Comparison of ENCODE assay signal across 29 cellular contexts in the genomic region with DNA sequence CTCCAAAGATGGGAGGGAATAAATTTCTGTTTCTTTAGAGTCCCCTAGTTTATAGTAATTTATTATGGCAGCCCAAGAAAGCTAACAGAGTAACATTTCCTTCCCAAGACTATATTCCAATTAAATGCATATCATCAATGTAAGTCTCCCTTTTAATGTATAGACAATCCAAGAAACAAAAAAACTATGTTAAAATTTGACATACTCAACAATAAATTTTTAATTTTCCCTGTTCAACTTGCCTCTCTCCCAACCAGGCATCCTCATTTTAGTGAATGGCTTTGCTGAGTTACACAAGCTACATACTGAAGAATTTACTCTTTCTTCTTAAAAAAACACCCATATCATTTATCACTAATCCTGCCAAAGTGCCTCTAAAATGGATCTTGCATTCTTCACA.
DNase-seq lines count a peak whose midpoint lies in the region; ATAC-seq, FAIRE-seq and TF ChIP-seq lines count a peak whose summit lies in the region.
"Had no signal": no experiment of that assay in that cellular context is flagged by ENCODE, and none has a peak within 500 bp of the region (broad histone marks: within the 10 kb centered on the region; RNA-seq: fewer than 3 reads in every experiment).

No MANE protein-coding gene starts in this region.

- no peak overlapping the region for H3K27ac ChIP-seq in HepG2 (ENCODE audit: extremely low read length, insufficient read depth, low read length)
- no peak overlapping the region for H3K27ac ChIP-seq in right lobe of liver
- no peak overlapping the region for H3K27ac ChIP-seq in SU-DHL-6 (ENCODE audit: low read depth, low read length)
- no peak overlapping the region for H3K27ac ChIP-seq in osteoblast (ENCODE audit: low read depth, low read length)
- H3K27ac ChIP-seq in trophoblast cell (ENCODE audit: low read depth, low read length): no peak overlapping the region
- H3K27ac ChIP-seq: 22Rv1, BLaER1 had no signal

- in situ Hi-C loops in HepG2 (cut with HindIII; ENCODE audit: extremely low pct_ligation_motif_present, low pct_unique_long_range_greater_than_20kb): no loop called here

- no peaks in the 10 kb centered on the region for H3F3A ChIP-seq in SU-DHL-6 (ENCODE audit: insufficient read depth)

- no peaks in the 10 kb centered on the region for H3K9me2 ChIP-seq in SU-DHL-6 (replicated peaks; ENCODE audit: insufficient read depth, low read length)

- no peak overlapping the region for H3K9ac ChIP-seq in HepG2 (ENCODE audit: insufficient read depth, low read depth, low read length)
- H3K9ac ChIP-seq in SU-DHL-6 (ENCODE audit: low read length): no peak overlapping the region
- no peak overlapping the region for H3K9ac ChIP-seq in trophoblast cell (ENCODE audit: low read length)
- H3K9ac ChIP-seq: BLaER1 had no signal

- H3K4me3 ChIP-seq in HepG2 (replicated peaks in 1 of 3; ENCODE audit: insufficient read depth in 1 of 3, low read depth in 2 of 3, low read length in 3 of 3) (no peak overlapping the region), right lobe of liver (no peak overlapping the region), SU-DHL-6 (ENCODE audit: insufficient read depth, low read length, poor library complexity, severe bottlenecking) (no peak overlapping the region), osteoblast (ENCODE audit: insufficient read depth, low read length) (no peak overlapping the region), trophoblast cell (ENCODE audit: low read depth, low read length) (no peak overlapping the region)
- H3K4me3 ChIP-seq: BLaER1, GM12878 had no signal

- H3K79me1 ChIP-seq in trophoblast cell (ENCODE audit: low read length): no peaks in the 10 kb centered on the region

- peaks cover 4% of the 10 kb centered on the region for H3K4me1 Mint-ChIP-seq in chondrocyte (ENCODE audit: low read depth)
- H3K4me1 Mint-ChIP-seq: CD14-positive monocyte; CD4-positive, alpha-beta memory T cell; CD4-positive, CD25-positive, alpha-beta regulatory T cell; CD8-positive, alpha-beta memory T cell had no signal

- CTCF ChIA-PET in HepG2 (lab: Yijun Ruan, JAX; ENCODE audit: low intra/inter-chr PET ratio, low total read pairs): no interaction called here

- H3K9me3 ChIP-seq in HepG2 (ENCODE audit: low read length): no peaks in the 10 kb centered on the region; the same call in 1 of the 2 replicates
- H3K9me3 ChIP-seq in right lobe of liver: no peaks in the 10 kb centered on the region
- H3K9me3 ChIP-seq in SU-DHL-6 (ENCODE audit: insufficient read depth, low read length): peaks cover 6% of the 10 kb centered on the region; the same call in 1 of the 2 replicates
- H3K9me3 ChIP-seq in osteoblast (ENCODE audit: low read depth, low read length): no peaks in the 10 kb centered on the region
- H3K9me3 ChIP-seq in trophoblast cell (ENCODE audit: insufficient read depth, low read depth, low read length): no peaks in the 10 kb centered on the region
- H3K9me3 ChIP-seq: BE2C, BLaER1 had no signal

- no TSS peak for BruUV-seq in HepG2 (replicated peaks; lab: Mats Ljungman, UMichigan)

- TF ChIP-seq CTCF in HepG2 (CRISPR knock-in tag; IDR thresholded peaks at IDR 0.05): no peak
- TF ChIP-seq CTCF in right lobe of liver (IDR thresholded peaks at IDR 0.05): no peak
- TF ChIP-seq CTCF in SU-DHL-6 (IDR thresholded peaks at IDR 0.05; ENCODE audit: insufficient read depth, low read length, poor library complexity, severe bottlenecking): no peak
- TF ChIP-seq CTCF in osteoblast (IDR thresholded peaks at IDR 0.05; ENCODE audit: extremely low read depth, low read depth, low read length): no peak
- TF ChIP-seq CTCF in chondrocyte (IDR thresholded peaks at IDR 0.05): no peak

- no peak for TF ChIP-seq RAD21 in HepG2 (CRISPR knock-in tag; IDR thresholded peaks at IDR 0.05)

- intact Hi-C loops in HepG2 (cut with micrococcal nuclease; ENCODE audit: unreplicated experiment) (no loop called here), right lobe of liver (cut with DNase I) (no loop called here)

- TF ChIP-seq EP300 in HepG2 (IDR thresholded peaks at IDR 0.05; ENCODE audit: low read depth in 2 of 2, low read length in 2 of 2) (no peak), HepG2 (CRISPR knock-in tag; IDR thresholded peaks at IDR 0.05; ENCODE audit: borderline replicate concordance) (no peak)

- no peak overlapping the region for H3K18ac ChIP-seq in trophoblast cell (ENCODE audit: low read length)

- no peak overlapping the region for H3K4me2 ChIP-seq in HepG2 (ENCODE audit: low read depth, low read length)
- H3K4me2 ChIP-seq in SU-DHL-6 (ENCODE audit: low read depth, low read length, poor library complexity, severe bottlenecking): no peak overlapping the region
- H3K4me2 ChIP-seq in osteoblast (ENCODE audit: insufficient read depth, low read length): no peak overlapping the region
- H3K4me2 ChIP-seq in trophoblast cell (ENCODE audit: low read length): no peak overlapping the region
- H3K4me2 ChIP-seq: BLaER1 had no signal

- H3K36me3 Mint-ChIP-seq in chondrocyte (ENCODE audit: low read depth): no peaks in the 10 kb centered on the region
- H3K36me3 Mint-ChIP-seq: CD14-positive monocyte; CD4-positive, alpha-beta memory T cell; CD4-positive, CD25-positive, alpha-beta regulatory T cell; CD8-positive, alpha-beta memory T cell had no signal

- no peak overlapping the region for H4K8ac ChIP-seq in trophoblast cell (ENCODE audit: low read depth, low read length)

- DNase-seq in HepG2 (ENCODE audit: low spot score) (no peak), right lobe of liver (no peak), fibroblast of gingiva (ENCODE audit: low read depth) (peak; percentile 1), osteoblast (ENCODE audit: insufficient read length, low spot score, missing footprints) (peak; percentile 2), trophoblast cell (no peak), chondrocyte (ENCODE audit: low spot score) (no peak)
- DNase-seq: ACHN; BE2C; C1 segment of cervical spinal cord; CD4-positive, alpha-beta memory T cell; CD4-positive, CD25-positive, alpha-beta regulatory T cell; CD8-positive, alpha-beta memory T cell; COR-L47; DMS 273 treated with DMSO at 0.1 percent for 48 hours; DMS153; DMS53; DMS79; DND-41; EL; GDM1 had no signal

- H3K9me3 Mint-ChIP-seq in chondrocyte (ENCODE audit: low read depth): no peaks in the 10 kb centered on the region

- H3K36me3 ChIP-seq in HepG2 (replicated peaks in 1 of 2; ENCODE audit: control insufficient read depth in 1 of 2, insufficient read depth in 2 of 2, low read length in 2 of 2): no peaks in the 10 kb centered on the region
- no peaks in the 10 kb centered on the region for H3K36me3 ChIP-seq in right lobe of liver
- no peaks in the 10 kb centered on the region; the same call in 1 of the 2 replicates for H3K36me3 ChIP-seq in SU-DHL-6 (ENCODE audit: low read length)
- no peaks in the 10 kb centered on the region for H3K36me3 ChIP-seq in osteoblast (ENCODE audit: insufficient read depth, low read length)
- no peaks in the 10 kb centered on the region for H3K36me3 ChIP-seq in trophoblast cell (ENCODE audit: control insufficient read depth in 1 of 2, insufficient read depth in 2 of 2, low read length in 2 of 2)
- H3K36me3 ChIP-seq: BE2C, BLaER1 had no signal

- no peak overlapping the region for H3K4ac ChIP-seq in trophoblast cell (ENCODE audit: low read depth, low read length)

- no peak overlapping the region for H4K91ac ChIP-seq in trophoblast cell (ENCODE audit: low read depth, low read length)

- no peak for ATAC-seq in HepG2
- ATAC-seq in right lobe of liver: no peak
- ATAC-seq in HG03354 (IDR thresholded peaks at IDR 0.05; ENCODE audit: poor library complexity, severe bottlenecking, unreplicated experiment): no peak

- no peak overlapping the region for H4K12ac ChIP-seq in trophoblast cell (ENCODE audit: low read depth, low read length)

- POLR2A ChIA-PET in HepG2 (lab: Yijun Ruan, JAX): no interaction called here

- no peak overlapping the region for H3K4me3 Mint-ChIP-seq in chondrocyte (ENCODE audit: unreplicated experiment)
- H3K4me3 Mint-ChIP-seq: CD14-positive monocyte; CD4-positive, alpha-beta memory T cell; CD4-positive, CD25-positive, alpha-beta regulatory T cell; CD8-positive, alpha-beta memory T cell had no signal

- no peak for FAIRE-seq in HepG2 (lab: Jason Lieb, UNC)
- FAIRE-seq: GM12878, GM12892, GM18507, GM19239 had no signal

- H3K14ac ChIP-seq in trophoblast cell (ENCODE audit: low read length): no peak overlapping the region

- no peaks in the 10 kb centered on the region for H3K27me3 Mint-ChIP-seq in chondrocyte (ENCODE audit: low read depth)
- H3K27me3 Mint-ChIP-seq: CD4-positive, alpha-beta memory T cell; CD4-positive, CD25-positive, alpha-beta regulatory T cell; CD8-positive, alpha-beta memory T cell had no signal

- no peak overlapping the region for H2AFZ ChIP-seq in HepG2 (ENCODE audit: low read length)
- peak overlapping the region; percentile 11 for H2AFZ ChIP-seq in SU-DHL-6 (ENCODE audit: low read depth, low read length, severe bottlenecking)
- no peak overlapping the region for H2AFZ ChIP-seq in osteoblast (ENCODE audit: low read length)
- H2AFZ ChIP-seq in trophoblast cell (ENCODE audit: insufficient read depth, low read length, poor library complexity): no peak overlapping the region

- H3K23ac ChIP-seq in trophoblast cell (ENCODE audit: low read length): no peak overlapping the region

- no peak overlapping the region for H2AK5ac ChIP-seq in trophoblast cell (ENCODE audit: low read length)

- H3K4me1 ChIP-seq in HepG2 (ENCODE audit: insufficient read depth, low read length) (no peaks in the 10 kb centered on the region), right lobe of liver (no peaks in the 10 kb centered on the region), osteoblast (ENCODE audit: insufficient read depth, low read length) (no peaks in the 10 kb centered on the region), trophoblast cell (ENCODE audit: control insufficient read depth in 1 of 2, insufficient read depth in 2 of 2, low read length in 2 of 2) (no peaks in the 10 kb centered on the region)
- H3K4me1 ChIP-seq: BE2C, BLaER1 had no signal

- H3K79me2 ChIP-seq in HepG2 (ENCODE audit: insufficient read depth, low read length) (no peaks in the 10 kb centered on the region), SU-DHL-6 (ENCODE audit: insufficient read depth, low read length) (no peaks in the 10 kb centered on the region), osteoblast (ENCODE audit: insufficient read depth, low read length) (no peaks in the 10 kb centered on the region), trophoblast cell (ENCODE audit: control insufficient read depth, insufficient read depth, low read length, poor library complexity) (no peaks in the 10 kb centered on the region)

- H2BK5ac ChIP-seq in trophoblast cell (ENCODE audit: low read depth, low read length, poor library complexity): no peak overlapping the region

- TF ChIP-seq POLR2A in HepG2 (IDR thresholded peaks at IDR 0.05; ENCODE audit: insufficient read depth in 1 of 2, low read depth in 2 of 2, low read length in 2 of 2) (no peak), right lobe of liver (IDR thresholded peaks at IDR 0.05) (no peak)

- H3K27me3 ChIP-seq in HepG2 (ENCODE audit: control insufficient read depth in 1 of 2, insufficient read depth in 2 of 2, low read length in 2 of 2) (no peaks in the 10 kb centered on the region), right lobe of liver (no peaks in the 10 kb centered on the region), SU-DHL-6 (ENCODE audit: low read length) (no peaks in the 10 kb centered on the region), osteoblast (ENCODE audit: insufficient read depth, low read length) (no peaks in the 10 kb centered on the region), trophoblast cell (ENCODE audit: insufficient read depth, low read length) (no peaks in the 10 kb centered on the region)
- H3K27me3 ChIP-seq: BE2C, BLaER1 had no signal

- no peak overlapping the region for H2BK12ac ChIP-seq in trophoblast cell (ENCODE audit: low read length)

- H2BK120ac ChIP-seq in trophoblast cell (ENCODE audit: insufficient read depth, low read length, poor library complexity): no peak overlapping the region

- H3K27ac Mint-ChIP-seq in chondrocyte (ENCODE audit: unreplicated experiment): no peak overlapping the region
- H3K27ac Mint-ChIP-seq: CD14-positive monocyte; CD4-positive, alpha-beta memory T cell; CD4-positive, CD25-positive, alpha-beta regulatory T cell; CD8-positive, alpha-beta memory T cell had no signal

- H4K20me1 ChIP-seq in HepG2 (ENCODE audit: insufficient read depth, low read length) (no peaks in the 10 kb centered on the region), SU-DHL-6 (ENCODE audit: low read depth, low read length) (no peaks in the 10 kb centered on the region), osteoblast (ENCODE audit: insufficient read depth, low read length) (no peaks in the 10 kb centered on the region)
- H4K20me1 ChIP-seq: BLaER1 had no signal

Comparison
In these comparisons a context has a peak if more than half of its experiments do, and no peak if none do; other contexts are left out.
1. DNase-seq: peak in fibroblast of gingiva (single experiment) and osteoblast (single experiment); none in HepG2 (single experiment), right lobe of liver (0 of 3), trophoblast cell (0 of 2) and chondrocyte (single experiment).